Comparison of ENCODE assay signal across 8 cellular contexts in genomic region chr3:45938858-45939257, GRCh38. TPM values are rescaled to one million over a fixed set of nuclear protein-coding genes. Genes with fewer than 3 reads are reported as not detected.
A peak's percentile ranks its signal among the peaks of the same experiment; 100 is the strongest.
DNase-seq lines count a peak whose midpoint lies in the region; ATAC-seq, FAIRE-seq and TF ChIP-seq lines count a peak whose summit lies in the region.

No MANE protein-coding gene starts in this region.

- peaks cover 40% of the 10 kb centered on the region for H3K4me1 Mint-ChIP-seq in activated CD4-positive, alpha-beta T cell treated with anti-CD3 and anti-CD28 coated beads, Interleukin-2, amount 10 ng/mL, durations not matched to agents 7 days and 5 days

- POLR2A ChIA-PET in activated CD4-positive, alpha-beta T cell treated with anti-CD3 and anti-CD28 coated beads, Interleukin-2, amount 10 ng/mL, durations not matched to agents 7 days and 5 days (lab: Charles Lee): interaction anchor here (0.7 to 1.0 kb wide), 2 partner anchors 18 to 139 kb away, joined by 3 read pairs; no protein-coding TSS in a partner anchor
- POLR2A ChIA-PET in HepG2 (lab: Yijun Ruan, JAX): no interaction called here

- FAIRE-seq in HepG2 (lab: Jason Lieb, UNC): peak; percentile 75

- no peak overlapping the region for H3K27ac Mint-ChIP-seq in activated CD4-positive, alpha-beta T cell treated with anti-CD3 and anti-CD28 coated beads, Interleukin-2, amount 10 ng/mL, durations not matched to agents 7 days and 5 days

- H3K79me2 ChIP-seq in HepG2 (ENCODE audit: insufficient read depth, low read length): no peaks in the 10 kb centered on the region

- ATAC-seq in HG03175 (IDR thresholded peaks at IDR 0.05; ENCODE audit: unreplicated experiment) (peak; percentile 60), HepG2 (peak; percentile 92), GM21526 (IDR thresholded peaks at IDR 0.05; ENCODE audit: low FRiP score, unreplicated experiment) (no peak)

- H3K27ac ChIP-seq in coronary artery: peak overlapping the region; percentile 1 to 2
- H3K27ac ChIP-seq in HepG2 (ENCODE audit: extremely low read length, insufficient read depth, low read length): no peak overlapping the region

- H3K36me3 ChIP-seq in HepG2 (replicated peaks in 1 of 2; ENCODE audit: control insufficient read depth in 1 of 2, insufficient read depth in 2 of 2, low read length in 2 of 2): peaks cover 5 to 39% of the 10 kb centered on the region in 2 experiments

- H3K36me3 Mint-ChIP-seq in activated CD4-positive, alpha-beta T cell treated with anti-CD3 and anti-CD28 coated beads, Interleukin-2, amount 10 ng/mL, durations not matched to agents 7 days and 5 days (ENCODE audit: low read depth): peaks cover 58% of the 10 kb centered on the region

- H3K9me3 Mint-ChIP-seq in activated CD4-positive, alpha-beta T cell treated with anti-CD3 and anti-CD28 coated beads, Interleukin-2, amount 10 ng/mL, durations not matched to agents 7 days and 5 days: no peaks in the 10 kb centered on the region

- no peaks in the 10 kb centered on the region for H3K27me3 ChIP-seq in HepG2 (ENCODE audit: control insufficient read depth in 1 of 2, insufficient read depth in 2 of 2, low read length in 2 of 2)

- 52% methylated on average over 2 of the region's 4 CpGs for WGBS in HepG2 (ENCODE audit: low lambda C conversion rate)

- no peaks in the 10 kb centered on the region for H4K20me1 ChIP-seq in HepG2 (ENCODE audit: insufficient read depth, low read length)

- no peaks in the 10 kb centered on the region for H3K27me3 Mint-ChIP-seq in activated CD4-positive, alpha-beta T cell treated with anti-CD3 and anti-CD28 coated beads, Interleukin-2, amount 10 ng/mL, durations not matched to agents 7 days and 5 days

- H2AFZ ChIP-seq in HepG2 (ENCODE audit: low read length): no peak overlapping the region

- intact Hi-C loops in HepG2 (cut with micrococcal nuclease; ENCODE audit: unreplicated experiment): loop anchor here (1.0 kb wide), 1 partner anchor 140 kb away; no protein-coding TSS in a partner anchor

- BruUV-seq in HepG2 (replicated peaks; lab: Mats Ljungman, UMichigan): no TSS peak

- no peak overlapping the region for H3K4me2 ChIP-seq in HepG2 (ENCODE audit: low read depth, low read length)

- H3K9ac ChIP-seq in HepG2 (ENCODE audit: insufficient read depth, low read depth, low read length): no peak overlapping the region

- in situ Hi-C loops in HepG2 (cut with HindIII; ENCODE audit: extremely low pct_ligation_motif_present, low pct_unique_long_range_greater_than_20kb): loop anchor here (5.0 kb wide), 1 partner anchor 138 kb away; no protein-coding TSS in a partner anchor

- peak; percentile 68; the same call in 1 of the 2 replicates for TF ChIP-seq RAD21 in HepG2 (CRISPR knock-in tag; IDR thresholded peaks at IDR 0.05)

- TF ChIP-seq POLR2A in HepG2 (IDR thresholded peaks at IDR 0.05; ENCODE audit: insufficient read depth in 1 of 2, low read depth in 2 of 2, low read length in 2 of 2): no peak

- TF ChIP-seq EP300 in HepG2 (IDR thresholded peaks at IDR 0.05; ENCODE audit: low read depth in 2 of 2, low read length in 2 of 2) (no peak), HepG2 (CRISPR knock-in tag; IDR thresholded peaks at IDR 0.05; ENCODE audit: borderline replicate concordance) (no peak)

- no peak overlapping the region for H3K4me3 Mint-ChIP-seq in activated CD4-positive, alpha-beta T cell treated with anti-CD3 and anti-CD28 coated beads, Interleukin-2, amount 10 ng/mL, durations not matched to agents 7 days and 5 days

- DNase-seq in DMS 273 (lab: John Stamatoyannopoulos, UW; ENCODE audit: unreplicated experiment) (peak; percentile 80), NCI-H526 treated with DMSO at 0.1 percent for 48 hours (lab: John Stamatoyannopoulos, UW) (peak; percentile 65), coronary artery (ENCODE audit: low spot score) (peak; percentile 88), HepG2 (ENCODE audit: low spot score) (peak; percentile 65)
- peak; percentile 91 for DNase-seq in activated CD4-positive, alpha-beta T cell treated with anti-CD3 and anti-CD28 coated beads, Interleukin-2, amount 10 ng/mL, durations not matched to agents 7 days and 5 days
- DNase-seq in stimulated activated CD4-positive, alpha-beta T cell treated with anti-CD3 and anti-CD28 coated beads, Interleukin-4, amount 100 ng/mL, for 48 hours (ENCODE audit: low read depth in 2 of 2): peak; percentile 81 to 83

- H3K9me3 ChIP-seq in HepG2 (ENCODE audit: low read length): no peaks in the 10 kb centered on the region

- TF ChIP-seq CTCF in coronary artery (IDR thresholded peaks at IDR 0.05) (peak; percentile 78), HepG2 (CRISPR knock-in tag; IDR thresholded peaks at IDR 0.05) (peak; percentile 92)

- no peaks in the 10 kb centered on the region for H3K4me1 ChIP-seq in HepG2 (ENCODE audit: insufficient read depth, low read length)

- CTCF ChIA-PET in activated CD4-positive, alpha-beta T cell treated with anti-CD3 and anti-CD28 coated beads, Interleukin-2, amount 10 ng/mL, durations not matched to agents 7 days and 5 days (lab: Charles Lee): interaction anchor here (0.7 to 6.0 kb wide), 28 partner anchors 8 to 439 kb away, joined by 3 to 120 read pairs (median 4); no protein-coding TSS in a partner anchor
- CTCF ChIA-PET in HepG2 (lab: Yijun Ruan, JAX; ENCODE audit: low intra/inter-chr PET ratio, low total read pairs): interaction anchor here (0.7 to 6.2 kb wide), 2 partner anchors 140 to 178 kb away, joined by 5 to 126 read pairs; no protein-coding TSS in a partner anchor

- H3K4me3 ChIP-seq in coronary artery (no peak overlapping the region), HepG2 (replicated peaks in 1 of 3; ENCODE audit: insufficient read depth in 1 of 3, low read depth in 2 of 3, low read length in 3 of 3) (no peak overlapping the region)

RNA-seq across cellular contexts. Expression of gene CXCR6, which starts 4.4 kb away (rescaled TPM):
- 10 to 100 TPM; 17.6 to 18.0 TPM for total RNA-seq in activated CD4-positive, alpha-beta T cell treated with anti-CD3 and anti-CD28 coated beads, Interleukin-2, amount 10 ng/mL, durations not matched to agents 7 days and 5 days
- not detected in 2 replicates for total RNA-seq in HepG2 (2016; rRNA removed; fragmentation: Illumina TruSeq; extraction: Trizol)
- total RNA-seq in HepG2 (2016; cell fraction: cytosol; rRNA removed; fragmentation: Illumina TruSeq; extraction: Trizol; ENCODE audit: low read depth): not detected in 2 replicates
- not detected in 2 replicates for total RNA-seq in HepG2 (2016; cell fraction: insoluble cytoplasmic fraction; rRNA removed; fragmentation: Illumina TruSeq; extraction: Trizol)
- total RNA-seq in HepG2 (2016; cell fraction: membrane; rRNA removed; fragmentation: Illumina TruSeq; extraction: Trizol): not detected in 2 replicates
- total RNA-seq in HepG2 (2016; cell fraction: nucleus; rRNA removed; fragmentation: Illumina TruSeq; extraction: Trizol): not detected in 2 replicates
- polyA plus RNA-seq in HepG2 (2011; rRNA removed): not detected in 2 replicates
- polyA plus RNA-seq in HepG2 (2011; cell fraction: cytosol; rRNA removed): not detected in 2 replicates
- not detected in 2 replicates for polyA plus RNA-seq in HepG2 (2011; cell fraction: nucleus; rRNA removed)
- 0.07 and 0.17 TPM in 2 replicates for polyA plus RNA-seq in HepG2 (2012)
- not detected in 2 replicates for polyA plus RNA-seq in HepG2 (2016; cell fraction: cytosol; fragmentation: Illumina TruSeq; extraction: Trizol; ENCODE audit: low read depth)
- not detected in 2 replicates for polyA plus RNA-seq in HepG2 (2016; cell fraction: insoluble cytoplasmic fraction; fragmentation: Illumina TruSeq; extraction: Trizol; ENCODE audit: low read depth)
- not detected in 2 replicates for polyA plus RNA-seq in HepG2 (2016; cell fraction: membrane; fragmentation: Illumina TruSeq; extraction: Trizol; ENCODE audit: low read depth)
- polyA plus RNA-seq in HepG2 (2016; cell fraction: nucleus; fragmentation: Illumina TruSeq; extraction: Trizol; ENCODE audit: insufficient read depth, low read depth): not detected in 2 replicates
- not detected in 2 replicates for polyA minus RNA-seq in HepG2 (2011; rRNA and poly(A)+ RNA removed; ENCODE audit: low replicate concordance)
- polyA minus RNA-seq in HepG2 (2011; cell fraction: cytosol; rRNA and poly(A)+ RNA removed): not detected in 2 replicates
- not detected in 2 replicates for polyA minus RNA-seq in HepG2 (2011; cell fraction: nucleus; rRNA and poly(A)+ RNA removed)

RNA-seq across cellular contexts. Expression of gene CCR9, which starts 52.5 kb away (rescaled TPM):
- total RNA-seq in activated CD4-positive, alpha-beta T cell treated with anti-CD3 and anti-CD28 coated beads, Interleukin-2, amount 10 ng/mL, durations not matched to agents 7 days and 5 days: under 1 TPM in 1 of 2 experiments, not detected in 1; 0.15 TPM
- total RNA-seq in HepG2 (2016; rRNA removed; fragmentation: Illumina TruSeq; extraction: Trizol): not detected in 2 replicates
- not detected in 2 replicates for total RNA-seq in HepG2 (2016; cell fraction: cytosol; rRNA removed; fragmentation: Illumina TruSeq; extraction: Trizol; ENCODE audit: low read depth)
- total RNA-seq in HepG2 (2016; cell fraction: insoluble cytoplasmic fraction; rRNA removed; fragmentation: Illumina TruSeq; extraction: Trizol): not detected in 2 replicates
- total RNA-seq in HepG2 (2016; cell fraction: membrane; rRNA removed; fragmentation: Illumina TruSeq; extraction: Trizol): not detected in 2 replicates
- total RNA-seq in HepG2 (2016; cell fraction: nucleus; rRNA removed; fragmentation: Illumina TruSeq; extraction: Trizol): not detected in 2 replicates
- polyA plus RNA-seq in HepG2 (2011; rRNA removed): not detected in 2 replicates
- polyA plus RNA-seq in HepG2 (2011; cell fraction: cytosol; rRNA removed): not detected in 2 replicates
- not detected in 2 replicates for polyA plus RNA-seq in HepG2 (2011; cell fraction: nucleus; rRNA removed)
- polyA plus RNA-seq in HepG2 (2012): not detected in 2 replicates
- not detected in 2 replicates for polyA plus RNA-seq in HepG2 (2016; cell fraction: cytosol; fragmentation: Illumina TruSeq; extraction: Trizol; ENCODE audit: low read depth)
- not detected in 2 replicates for polyA plus RNA-seq in HepG2 (2016; cell fraction: insoluble cytoplasmic fraction; fragmentation: Illumina TruSeq; extraction: Trizol; ENCODE audit: low read depth)
- polyA plus RNA-seq in HepG2 (2016; cell fraction: membrane; fragmentation: Illumina TruSeq; extraction: Trizol; ENCODE audit: low read depth): not detected in 2 replicates
- not detected in 2 replicates for polyA plus RNA-seq in HepG2 (2016; cell fraction: nucleus; fragmentation: Illumina TruSeq; extraction: Trizol; ENCODE audit: insufficient read depth, low read depth)
- not detected in 2 replicates for polyA minus RNA-seq in HepG2 (2011; rRNA and poly(A)+ RNA removed; ENCODE audit: low replicate concordance)
- polyA minus RNA-seq in HepG2 (2011; cell fraction: cytosol; rRNA and poly(A)+ RNA removed): not detected in 2 replicates
- not detected in 2 replicates for polyA minus RNA-seq in HepG2 (2011; cell fraction: nucleus; rRNA and poly(A)+ RNA removed)

RNA-seq across cellular contexts. Expression of gene FYCO1, which starts 56.8 kb away (rescaled TPM):
- total RNA-seq in activated CD4-positive, alpha-beta T cell treated with anti-CD3 and anti-CD28 coated beads, Interleukin-2, amount 10 ng/mL, durations not matched to agents 7 days and 5 days: 10 to 100 TPM; 15.1 to 15.7 TPM
- total RNA-seq in HepG2 (2016; rRNA removed; fragmentation: Illumina TruSeq; extraction: Trizol): 2.7 and 4.9 TPM in 2 replicates
- 0.44 and 0.51 TPM in 2 replicates for total RNA-seq in HepG2 (2016; cell fraction: cytosol; rRNA removed; fragmentation: Illumina TruSeq; extraction: Trizol; ENCODE audit: low read depth)
- 2.3 and 4.4 TPM in 2 replicates for total RNA-seq in HepG2 (2016; cell fraction: insoluble cytoplasmic fraction; rRNA removed; fragmentation: Illumina TruSeq; extraction: Trizol)
- total RNA-seq in HepG2 (2016; cell fraction: membrane; rRNA removed; fragmentation: Illumina TruSeq; extraction: Trizol): 1.7 and 1.8 TPM in 2 replicates
- 6.1 and 6.5 TPM in 2 replicates for total RNA-seq in HepG2 (2016; cell fraction: nucleus; rRNA removed; fragmentation: Illumina TruSeq; extraction: Trizol)
- 4.2 and 6.0 TPM in 2 replicates for polyA plus RNA-seq in HepG2 (2011; rRNA removed)
- polyA plus RNA-seq in HepG2 (2011; cell fraction: cytosol; rRNA removed): 2.8 and 3.3 TPM in 2 replicates
- polyA plus RNA-seq in HepG2 (2011; cell fraction: nucleus; rRNA removed): 7.9 and 8.8 TPM in 2 replicates
- polyA plus RNA-seq in HepG2 (2012): 4.1 and 4.9 TPM in 2 replicates
- 0.37 and 0.40 TPM in 2 replicates for polyA plus RNA-seq in HepG2 (2016; cell fraction: cytosol; fragmentation: Illumina TruSeq; extraction: Trizol; ENCODE audit: low read depth)
- polyA plus RNA-seq in HepG2 (2016; cell fraction: insoluble cytoplasmic fraction; fragmentation: Illumina TruSeq; extraction: Trizol; ENCODE audit: low read depth): 4.1 and 5.1 TPM in 2 replicates
- 0.71 and 0.74 TPM in 2 replicates for polyA plus RNA-seq in HepG2 (2016; cell fraction: membrane; fragmentation: Illumina TruSeq; extraction: Trizol; ENCODE audit: low read depth)
- polyA plus RNA-seq in HepG2 (2016; cell fraction: nucleus; fragmentation: Illumina TruSeq; extraction: Trizol; ENCODE audit: insufficient read depth, low read depth): 7.0 and 7.3 TPM in 2 replicates
- 15.1 and 17.0 TPM in 2 replicates for polyA minus RNA-seq in HepG2 (2011; rRNA and poly(A)+ RNA removed; ENCODE audit: low replicate concordance)
- 3.4 and 4.2 TPM in 2 replicates for polyA minus RNA-seq in HepG2 (2011; cell fraction: cytosol; rRNA and poly(A)+ RNA removed)
- 10.8 and 19.3 TPM in 2 replicates for polyA minus RNA-seq in HepG2 (2011; cell fraction: nucleus; rRNA and poly(A)+ RNA removed)

Comparison
In these comparisons a context has a peak if more than half of its experiments do, and no peak if none do; other contexts are left out.
1. RNA of gene CXCR6, which starts 4.4 kb away (total RNA-seq): 17.6 to 18.0 TPM in activated CD4-positive, alpha-beta T cell treated with anti-CD3 and anti-CD28 coated beads, Interleukin-2, amount 10 ng/mL, durations not matched to agents 7 days and 5 days; not detected in HepG2; every median in the first group is over 10 times any median in the second.
2. Peak in every context shown above with its lines, with median percentiles within 50 percentile points of each other: DNase-seq.